9 cellular contexts compared by ENCODE assay signal in genomic region chr2:71064754-71065621, GRCh38.
DNase-seq lines count a peak whose midpoint lies in the region; ATAC-seq and FAIRE-seq lines count a peak whose summit lies in the region.
"Had no signal": no experiment of that assay in that cellular context is flagged by ENCODE, and none has a peak within 500 bp of the region (broad histone marks: within the 10 kb centered on the region; RNA-seq: fewer than 3 reads in every experiment).

No MANE protein-coding gene starts in this region.

- DNase-seq in GM19239 (ENCODE audit: insufficient read length, low spot score) (no peak), epithelial cell of prostate (ENCODE audit: low read depth, low spot score) (no peak), AG08395 (ENCODE audit: low spot score) (no peak), inferior parietal cortex (ENCODE audit: extremely low spot score) (no peak), EL (no peak)
- no peak for DNase-seq in stimulated activated naive B cell treated with anti-CD40 and anti-IgM and Interleukin-4, amounts not matched to agents 10 μg/mL and 1 μg/mL and 100 μg/mL, for 72 hours
- DNase-seq: NCI-H1092 treated with DMSO at 0.1 percent for 48 hours had no signal

- H3K27me3 Mint-ChIP-seq in stimulated activated naive B cell treated with anti-CD40 and anti-IgM and Interleukin-4, amounts not matched to agents 10 μg/mL and 1 μg/mL and 100 μg/mL, for 72 hours, result peaks cover 0 to 7% of the 10 kb centered on the region in 2 donors

- no peaks in the 10 kb centered on the region for H3K9me3 Mint-ChIP-seq in stimulated activated naive B cell treated with anti-CD40 and anti-IgM and Interleukin-4, amounts not matched to agents 10 μg/mL and 1 μg/mL and 100 μg/mL, for 72 hours

- H3K4me1 Mint-ChIP-seq in stimulated activated naive B cell treated with anti-CD40 and anti-IgM and Interleukin-4, amounts not matched to agents 10 μg/mL and 1 μg/mL and 100 μg/mL, for 72 hours, result peaks cover 31 to 58% of the 10 kb centered on the region in 2 donors

- H3K4me3 Mint-ChIP-seq in stimulated activated naive B cell treated with anti-CD40 and anti-IgM and Interleukin-4, amounts not matched to agents 10 μg/mL and 1 μg/mL and 100 μg/mL, for 72 hours, result peak overlapping the region; percentile 6 to 70

- H3K27ac Mint-ChIP-seq in stimulated activated naive B cell treated with anti-CD40 and anti-IgM and Interleukin-4, amounts not matched to agents 10 μg/mL and 1 μg/mL and 100 μg/mL, for 72 hours, result peak overlapping the region; percentile 89

- H3K36me3 Mint-ChIP-seq in stimulated activated naive B cell treated with anti-CD40 and anti-IgM and Interleukin-4, amounts not matched to agents 10 μg/mL and 1 μg/mL and 100 μg/mL, for 72 hours, result peaks cover 4 to 13% of the 10 kb centered on the region in 2 donors

- ATAC-seq in HG03520 (IDR thresholded peaks at IDR 0.05; ENCODE audit: unreplicated experiment), result peak; percentile 24
- peak; percentile 28 to 29 for ATAC-seq in stimulated activated naive B cell treated with anti-CD40 and anti-IgM and Interleukin-4, amounts not matched to agents 10 μg/mL and 1 μg/mL and 100 μg/mL, for 72 hours (replicated peaks)
- ATAC-seq in HG02938 (IDR thresholded peaks at IDR 0.05; ENCODE audit: unreplicated experiment), result no peak

- peak; percentile 83 for FAIRE-seq in GM19239 (lab: Jason Lieb, UNC)

- peak overlapping the region; percentile 35 for H3K27ac ChIP-seq in epithelial cell of prostate
